ENCODE assay signal across 1 cellular context in genomic region chr1:244451951-244452795, GRCh38.
A peak's percentile ranks its signal among the peaks of the same experiment; 100 is the strongest.
TF ChIP-seq lines count a peak whose summit lies in the region.

No MANE protein-coding gene starts in this region.

TF ChIP-seq in K562, 482 proteins besides CTCF, POLR2A, EP300 and RAD21 (continued from another document and continues in another):
- TF ChIP-seq CHD7 (IDR thresholded peaks at IDR 0.05; ENCODE audit: low read depth, low read length) (no peak), ZNF407 (IDR thresholded peaks at IDR 0.05; ENCODE audit: low read depth) (0 out of 2 replicates have a peak, but pooled peaks have one; percentile 12), CHD2 (IDR thresholded peaks at IDR 0.05; ENCODE audit: low read depth, low read length) (peak; percentile 96), POLR2H (tag; IDR thresholded peaks at IDR 0.05; ENCODE audit: low read depth) (no peak), CREB3L1 (IDR thresholded peaks at IDR 0.05; ENCODE audit: borderline replicate concordance, low read depth) (peak; percentile 95), ARID1B (IDR thresholded peaks at IDR 0.05) (0 out of 2 replicates have a peak, but pooled peaks have one; percentile 26), YY1 (IDR thresholded peaks at IDR 0.05; ENCODE audit: borderline replicate concordance in 1 of 3, control insufficient read depth in 1 of 3, extremely low read depth in 1 of 3, insufficient read depth in 3 of 3, insufficient read length in 1 of 3, insufficient replicate concordance in 2 of 3, low read depth in 1 of 3, low read length in 2 of 3) (peak in 2 of 3 experiments; percentile 77 to 82), ZHX1 (conservative IDR thresholded peaks at IDR 0.05; ENCODE audit: low read length) (peak; percentile 57; the same call in 1 of the 2 replicates), DNMT1 (IDR thresholded peaks at IDR 0.05) (no peak), HNRNPUL1 (IDR thresholded peaks at IDR 0.05; ENCODE audit: low read length) (no peak), KLF6 (CRISPR knock-in tag; IDR thresholded peaks at IDR 0.05; ENCODE audit: borderline replicate concordance) (peak; percentile 66; the same call in 1 of the 2 replicates), CHD4 (IDR thresholded peaks at IDR 0.05; ENCODE audit: insufficient read depth, insufficient replicate concordance, low read depth, low read length, poor library complexity, severe bottlenecking) (no peak), ELF1 (tag; IDR thresholded peaks at IDR 0.05) (peak; percentile 94), ZNF561 (CRISPR knock-in tag; conservative IDR thresholded peaks at IDR 0.05) (no peak), PHF20 (IDR thresholded peaks at IDR 0.05; ENCODE audit: partially characterized antibody) (no peak), RAD51 (IDR thresholded peaks at IDR 0.05; ENCODE audit: borderline replicate concordance, low read depth) (no peak), BRCA1 (IDR thresholded peaks at IDR 0.05) (no peak), BRCA1 (CRISPR knock-in tag; IDR thresholded peaks at IDR 0.05) (no peak), LARP7 (IDR thresholded peaks at IDR 0.05) (no peak), NFATC3 (IDR thresholded peaks at IDR 0.05) (peak; percentile 68; the same call in 1 of the 2 replicates), TSHZ1 (CRISPR knock-in tag; IDR thresholded peaks at IDR 0.05) (no peak), SNIP1 (IDR thresholded peaks at IDR 0.05; ENCODE audit: low read depth) (no peak), ZNF197 (CRISPR knock-in tag; IDR thresholded peaks at IDR 0.05; ENCODE audit: low read depth) (no peak), HLTF (IDR thresholded peaks at IDR 0.05) (no peak), ZNF79 (CRISPR knock-in tag; IDR thresholded peaks at IDR 0.05; ENCODE audit: low read depth) (0 out of 2 replicates have a peak, but pooled peaks have one; percentile 62), EZH2 (IDR thresholded peaks at IDR 0.05; ENCODE audit: borderline replicate concordance, low read depth, low read length) (no peak)
